In the genomic region with DNA sequence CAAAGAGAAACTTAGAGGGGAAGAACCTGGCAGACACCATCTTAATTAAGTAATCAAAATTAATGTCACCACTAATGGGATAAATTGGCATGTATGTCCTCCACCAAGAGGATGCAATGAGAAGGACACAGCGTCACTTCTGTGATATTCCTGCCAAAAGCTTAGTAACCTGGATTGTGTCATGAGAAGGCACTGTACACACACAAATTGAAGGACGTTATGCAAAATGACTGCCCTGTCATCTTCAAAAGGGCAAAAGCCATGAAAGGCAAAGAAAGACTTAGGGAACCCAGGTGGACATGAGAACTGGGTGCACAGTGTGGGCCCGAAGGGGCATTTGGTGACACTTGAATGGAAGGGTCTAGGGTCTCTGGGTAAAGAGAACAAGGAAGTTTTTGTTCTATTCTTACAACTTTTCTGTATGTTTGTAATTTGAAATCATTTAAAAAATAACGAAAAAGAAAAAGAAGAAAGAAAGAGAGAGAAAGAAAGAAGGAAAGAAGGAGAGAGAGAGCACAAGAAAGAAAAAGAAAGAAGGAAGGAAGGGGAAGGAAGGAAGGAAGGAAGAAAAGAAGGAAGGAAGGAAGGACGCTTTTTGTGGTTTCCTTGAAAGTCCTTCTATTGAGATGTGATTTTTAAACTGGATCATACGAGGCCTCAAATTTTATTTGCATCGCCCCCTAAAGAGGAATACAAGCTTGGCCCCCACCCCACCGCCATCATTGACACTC, we compare ENCODE assay signal across 1 cellular context.
TF ChIP-seq lines count a peak whose summit lies in the region.

No MANE protein-coding gene starts in this region.

TF ChIP-seq in HepG2, 621 proteins besides CTCF, POLR2A, EP300 and RAD21 (continued from another document and continues in another):
- TF ChIP-seq, protein P1, sequence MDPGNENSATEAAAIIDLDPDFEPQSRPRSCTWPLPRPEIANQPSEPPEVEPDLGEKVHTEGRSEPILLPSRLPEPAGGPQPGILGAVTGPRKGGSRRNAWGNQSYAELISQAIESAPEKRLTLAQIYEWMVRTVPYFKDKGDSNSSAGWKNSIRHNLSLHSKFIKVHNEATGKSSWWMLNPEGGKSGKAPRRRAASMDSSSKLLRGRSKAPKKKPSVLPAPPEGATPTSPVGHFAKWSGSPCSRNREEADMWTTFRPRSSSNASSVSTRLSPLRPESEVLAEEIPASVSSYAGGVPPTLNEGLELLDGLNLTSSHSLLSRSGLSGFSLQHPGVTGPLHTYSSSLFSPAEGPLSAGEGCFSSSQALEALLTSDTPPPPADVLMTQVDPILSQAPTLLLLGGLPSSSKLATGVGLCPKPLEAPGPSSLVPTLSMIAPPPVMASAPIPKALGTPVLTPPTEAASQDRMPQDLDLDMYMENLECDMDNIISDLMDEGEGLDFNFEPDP (CRISPR knock-in tag; conservative IDR thresholded peaks at IDR 0.05), result no peak
- TF ChIP-seq PRMT3 (CRISPR knock-in tag; IDR thresholded peaks at IDR 0.05; ENCODE audit: borderline replicate concordance, low read depth), result no peak
- TF ChIP-seq HNF4A (CRISPR knock-in tag; IDR thresholded peaks at IDR 0.05), result peak; percentile 79
- TF ChIP-seq XRCC5 (optimal IDR thresholded peaks at IDR 0.05; ENCODE audit: low read length), result peak; percentile 36
- no peak for TF ChIP-seq ZNF121 (CRISPR knock-in tag; IDR thresholded peaks at IDR 0.05)
- TF ChIP-seq ZFP41 (CRISPR knock-in tag; IDR thresholded peaks at IDR 0.05; ENCODE audit: borderline replicate concordance), result no peak
- no peak for TF ChIP-seq ZNF773 (CRISPR knock-in tag; IDR thresholded peaks at IDR 0.05; ENCODE audit: borderline replicate concordance)
- TF ChIP-seq ZBTB21 (CRISPR knock-in tag; IDR thresholded peaks at IDR 0.05), result peak; percentile 55; the same call in 1 of the 2 replicates
- peak; percentile 90 for TF ChIP-seq FOXA3 (CRISPR knock-in tag; IDR thresholded peaks at IDR 0.05)
- TF ChIP-seq ZNF790 (CRISPR knock-in tag; IDR thresholded peaks at IDR 0.05; ENCODE audit: borderline replicate concordance), result no peak
- TF ChIP-seq, protein P2, sequence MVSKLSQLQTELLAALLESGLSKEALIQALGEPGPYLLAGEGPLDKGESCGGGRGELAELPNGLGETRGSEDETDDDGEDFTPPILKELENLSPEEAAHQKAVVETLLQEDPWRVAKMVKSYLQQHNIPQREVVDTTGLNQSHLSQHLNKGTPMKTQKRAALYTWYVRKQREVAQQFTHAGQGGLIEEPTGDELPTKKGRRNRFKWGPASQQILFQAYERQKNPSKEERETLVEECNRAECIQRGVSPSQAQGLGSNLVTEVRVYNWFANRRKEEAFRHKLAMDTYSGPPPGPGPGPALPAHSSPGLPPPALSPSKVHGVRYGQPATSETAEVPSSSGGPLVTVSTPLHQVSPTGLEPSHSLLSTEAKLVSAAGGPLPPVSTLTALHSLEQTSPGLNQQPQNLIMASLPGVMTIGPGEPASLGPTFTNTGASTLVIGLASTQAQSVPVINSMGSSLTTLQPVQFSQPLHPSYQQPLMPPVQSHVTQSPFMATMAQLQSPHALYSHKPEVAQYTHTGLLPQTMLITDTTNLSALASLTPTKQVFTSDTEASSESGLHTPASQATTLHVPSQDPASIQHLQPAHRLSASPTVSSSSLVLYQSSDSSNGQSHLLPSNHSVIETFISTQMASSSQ (IDR thresholded peaks at IDR 0.05; ENCODE audit: low read depth), result 0 out of 2 replicates have a peak, but pooled peaks have one; percentile 33
- TF ChIP-seq, protein P2 (CRISPR knock-in tag; IDR thresholded peaks at IDR 0.05; ENCODE audit: borderline replicate concordance), result peak; percentile 64; the same call in 1 of the 2 replicates
- TF ChIP-seq HOXA9 (CRISPR knock-in tag; IDR thresholded peaks at IDR 0.05; ENCODE audit: borderline replicate concordance), result no peak
- TF ChIP-seq RARA (CRISPR knock-in tag; IDR thresholded peaks at IDR 0.05), result peak; percentile 76
- TF ChIP-seq ZFY (CRISPR knock-in tag; IDR thresholded peaks at IDR 0.05), result no peak
- TF ChIP-seq MLLT10 (CRISPR knock-in tag; IDR thresholded peaks at IDR 0.05), result no peak
- peak; percentile 49; the same call in 1 of the 2 replicates for TF ChIP-seq THAP11 (CRISPR knock-in tag; IDR thresholded peaks at IDR 0.05)
- TF ChIP-seq PHF5A (CRISPR knock-in tag; IDR thresholded peaks at IDR 0.05; ENCODE audit: low read depth, unreplicated experiment), result no peak
- TF ChIP-seq, protein P3, sequence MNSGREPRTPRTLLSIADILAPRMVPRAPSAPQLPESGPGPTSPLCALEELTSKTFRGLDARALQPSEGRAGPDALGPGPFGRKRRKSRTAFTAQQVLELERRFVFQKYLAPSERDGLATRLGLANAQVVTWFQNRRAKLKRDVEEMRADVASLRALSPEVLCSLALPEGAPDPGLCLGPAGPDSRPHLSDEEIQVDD (CRISPR knock-in tag; IDR thresholded peaks at IDR 0.05; ENCODE audit: borderline replicate concordance), result no peak
- no peak for TF ChIP-seq ZNF138 (CRISPR knock-in tag; IDR thresholded peaks at IDR 0.05; ENCODE audit: low read depth)
- 0 out of 2 replicates have a peak, but pooled peaks have one; percentile 3 for TF ChIP-seq ZBTB7B (CRISPR knock-in tag; IDR thresholded peaks at IDR 0.05)
- no peak for TF ChIP-seq ZNF780A (CRISPR knock-in tag; IDR thresholded peaks at IDR 0.05)
- TF ChIP-seq, protein P4, sequence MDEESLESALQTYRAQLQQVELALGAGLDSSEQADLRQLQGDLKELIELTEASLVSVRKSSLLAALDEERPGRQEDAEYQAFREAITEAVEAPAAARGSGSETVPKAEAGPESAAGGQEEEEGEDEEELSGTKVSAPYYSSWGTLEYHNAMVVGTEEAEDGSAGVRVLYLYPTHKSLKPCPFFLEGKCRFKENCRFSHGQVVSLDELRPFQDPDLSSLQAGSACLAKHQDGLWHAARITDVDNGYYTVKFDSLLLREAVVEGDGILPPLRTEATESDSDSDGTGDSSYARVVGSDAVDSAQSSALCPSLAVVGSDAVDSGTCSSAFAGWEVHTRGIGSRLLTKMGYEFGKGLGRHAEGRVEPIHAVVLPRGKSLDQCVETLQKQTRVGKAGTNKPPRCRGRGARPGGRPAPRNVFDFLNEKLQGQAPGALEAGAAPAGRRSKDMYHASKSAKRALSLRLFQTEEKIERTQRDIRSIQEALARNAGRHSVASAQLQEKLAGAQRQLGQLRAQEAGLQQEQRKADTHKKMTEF (CRISPR knock-in tag; IDR thresholded peaks at IDR 0.05), result peak; percentile 60
- TF ChIP-seq ZNF629 (CRISPR knock-in tag; conservative IDR thresholded peaks at IDR 0.05), result no peak
- no peak for TF ChIP-seq ZNF431 (CRISPR knock-in tag; IDR thresholded peaks at IDR 0.05; ENCODE audit: borderline replicate concordance, low read depth)
- TF ChIP-seq TBX3 (IDR thresholded peaks at IDR 0.05; ENCODE audit: borderline replicate concordance), result peak; percentile 39; the same call in 1 of the 2 replicates
- no peak for TF ChIP-seq U2AF1 (optimal IDR thresholded peaks at IDR 0.05; ENCODE audit: low read depth, low read length)
- peak; percentile 53; the same call in 1 of the 2 replicates for TF ChIP-seq ZBTB38 (CRISPR knock-in tag; IDR thresholded peaks at IDR 0.05)
- TF ChIP-seq ZSCAN22 (CRISPR knock-in tag; IDR thresholded peaks at IDR 0.05), result no peak
- TF ChIP-seq ZBTB20 (CRISPR knock-in tag; IDR thresholded peaks at IDR 0.05; ENCODE audit: borderline replicate concordance, low read depth), result no peak
- TF ChIP-seq, protein P5, sequence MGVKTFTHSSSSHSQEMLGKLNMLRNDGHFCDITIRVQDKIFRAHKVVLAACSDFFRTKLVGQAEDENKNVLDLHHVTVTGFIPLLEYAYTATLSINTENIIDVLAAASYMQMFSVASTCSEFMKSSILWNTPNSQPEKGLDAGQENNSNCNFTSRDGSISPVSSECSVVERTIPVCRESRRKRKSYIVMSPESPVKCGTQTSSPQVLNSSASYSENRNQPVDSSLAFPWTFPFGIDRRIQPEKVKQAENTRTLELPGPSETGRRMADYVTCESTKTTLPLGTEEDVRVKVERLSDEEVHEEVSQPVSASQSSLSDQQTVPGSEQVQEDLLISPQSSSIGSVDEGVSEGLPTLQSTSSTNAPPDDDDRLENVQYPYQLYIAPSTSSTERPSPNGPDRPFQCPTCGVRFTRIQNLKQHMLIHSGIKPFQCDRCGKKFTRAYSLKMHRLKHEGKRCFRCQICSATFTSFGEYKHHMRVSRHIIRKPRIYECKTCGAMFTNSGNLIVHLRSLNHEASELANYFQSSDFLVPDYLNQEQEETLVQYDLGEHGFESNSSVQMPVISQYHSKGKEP (CRISPR knock-in tag; IDR thresholded peaks at IDR 0.05), result no peak
- TF ChIP-seq ZNF841 (CRISPR knock-in tag; IDR thresholded peaks at IDR 0.05; ENCODE audit: borderline replicate concordance), result no peak
- TF ChIP-seq PPARG (CRISPR knock-in tag; conservative IDR thresholded peaks at IDR 0.05), result no peak
- no peak for TF ChIP-seq RBFOX2 (IDR thresholded peaks at IDR 0.05; ENCODE audit: low read depth, low read length)
- TF ChIP-seq NFKB2 (CRISPR knock-in tag; IDR thresholded peaks at IDR 0.05; ENCODE audit: borderline replicate concordance), result no peak
- TF ChIP-seq ZNF598 (CRISPR knock-in tag; IDR thresholded peaks at IDR 0.05; ENCODE audit: borderline replicate concordance), result no peak
- TF ChIP-seq SALL2 (CRISPR knock-in tag; IDR thresholded peaks at IDR 0.05), result no peak
- peak; percentile 56; the same call in 1 of the 2 replicates for TF ChIP-seq IRF2 (CRISPR knock-in tag; IDR thresholded peaks at IDR 0.05)
- no peak for TF ChIP-seq ZNF337 (CRISPR knock-in tag; IDR thresholded peaks at IDR 0.05; ENCODE audit: borderline replicate concordance, low read depth)
- TF ChIP-seq CHD4 (IDR thresholded peaks at IDR 0.05; ENCODE audit: borderline replicate concordance, low read length), result peak; percentile 83; the same call in 1 of the 2 replicates
- no peak for TF ChIP-seq ZKSCAN1 (IDR thresholded peaks at IDR 0.05; ENCODE audit: low read length)
- 0 out of 2 replicates have a peak, but pooled peaks have one; percentile 42 for TF ChIP-seq ATF1 (CRISPR knock-in tag; IDR thresholded peaks at IDR 0.05)
- TF ChIP-seq, protein P6, sequence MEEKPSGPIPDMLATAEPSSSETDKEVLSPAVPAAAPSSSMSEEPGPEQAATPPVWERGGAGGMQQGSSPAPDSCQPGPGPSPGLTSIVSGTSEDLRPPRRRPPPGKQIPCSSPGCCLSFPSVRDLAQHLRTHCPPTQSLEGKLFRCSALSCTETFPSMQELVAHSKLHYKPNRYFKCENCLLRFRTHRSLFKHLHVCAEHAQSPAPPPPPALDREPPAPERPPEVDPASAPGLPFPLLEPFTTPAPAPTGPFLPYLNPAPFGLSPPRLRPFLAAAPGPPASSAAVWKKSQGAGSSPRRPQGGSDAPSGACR (CRISPR knock-in tag; IDR thresholded peaks at IDR 0.05), result 0 out of 2 replicates have a peak, but pooled peaks have one; percentile 62
- TF ChIP-seq HOXA3 (CRISPR knock-in tag; IDR thresholded peaks at IDR 0.05), result peak; percentile 68; the same call in 1 of the 2 replicates
- TF ChIP-seq, protein P7, sequence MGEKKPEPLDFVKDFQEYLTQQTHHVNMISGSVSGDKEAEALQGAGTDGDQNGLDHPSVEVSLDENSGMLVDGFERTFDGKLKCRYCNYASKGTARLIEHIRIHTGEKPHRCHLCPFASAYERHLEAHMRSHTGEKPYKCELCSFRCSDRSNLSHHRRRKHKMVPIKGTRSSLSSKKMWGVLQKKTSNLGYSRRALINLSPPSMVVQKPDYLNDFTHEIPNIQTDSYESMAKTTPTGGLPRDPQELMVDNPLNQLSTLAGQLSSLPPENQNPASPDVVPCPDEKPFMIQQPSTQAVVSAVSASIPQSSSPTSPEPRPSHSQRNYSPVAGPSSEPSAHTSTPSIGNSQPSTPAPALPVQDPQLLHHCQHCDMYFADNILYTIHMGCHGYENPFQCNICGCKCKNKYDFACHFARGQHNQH (CRISPR knock-in tag; IDR thresholded peaks at IDR 0.05), result 0 out of 2 replicates have a peak, but pooled peaks have one; percentile 46
- TF ChIP-seq ELF3 (CRISPR knock-in tag; IDR thresholded peaks at IDR 0.05), result peak; percentile 69
- TF ChIP-seq CEBPB (IDR thresholded peaks at IDR 0.05; ENCODE audit: borderline replicate concordance, low read depth, low read length), result peak; percentile 85; the same call in 1 of the 2 replicates
- no peak for TF ChIP-seq ZSCAN29 (CRISPR knock-in tag; conservative IDR thresholded peaks at IDR 0.05)
- no peak for TF ChIP-seq ZNF350 (CRISPR knock-in tag; IDR thresholded peaks at IDR 0.05; ENCODE audit: borderline replicate concordance, low read depth)
- TF ChIP-seq ZBTB8A (CRISPR knock-in tag; IDR thresholded peaks at IDR 0.05; ENCODE audit: borderline replicate concordance, low read depth), result no peak
- no peak for TF ChIP-seq EZH2 (conservative IDR thresholded peaks at IDR 0.05; ENCODE audit: low read depth, low read length)
- no peak for TF ChIP-seq KLF9 (CRISPR knock-in tag; IDR thresholded peaks at IDR 0.05; ENCODE audit: low read depth)
- no peak for TF ChIP-seq SMYD3 (CRISPR knock-in tag; IDR thresholded peaks at IDR 0.05)
- no peak for TF ChIP-seq ZMAT3 (CRISPR knock-in tag; conservative IDR thresholded peaks at IDR 0.05)
- TF ChIP-seq SAP130 (CRISPR knock-in tag; IDR thresholded peaks at IDR 0.05; ENCODE audit: low read depth), result peak; percentile 82
- no peak for TF ChIP-seq ZNF7 (CRISPR knock-in tag; IDR thresholded peaks at IDR 0.05)
- TF ChIP-seq, protein P8, sequence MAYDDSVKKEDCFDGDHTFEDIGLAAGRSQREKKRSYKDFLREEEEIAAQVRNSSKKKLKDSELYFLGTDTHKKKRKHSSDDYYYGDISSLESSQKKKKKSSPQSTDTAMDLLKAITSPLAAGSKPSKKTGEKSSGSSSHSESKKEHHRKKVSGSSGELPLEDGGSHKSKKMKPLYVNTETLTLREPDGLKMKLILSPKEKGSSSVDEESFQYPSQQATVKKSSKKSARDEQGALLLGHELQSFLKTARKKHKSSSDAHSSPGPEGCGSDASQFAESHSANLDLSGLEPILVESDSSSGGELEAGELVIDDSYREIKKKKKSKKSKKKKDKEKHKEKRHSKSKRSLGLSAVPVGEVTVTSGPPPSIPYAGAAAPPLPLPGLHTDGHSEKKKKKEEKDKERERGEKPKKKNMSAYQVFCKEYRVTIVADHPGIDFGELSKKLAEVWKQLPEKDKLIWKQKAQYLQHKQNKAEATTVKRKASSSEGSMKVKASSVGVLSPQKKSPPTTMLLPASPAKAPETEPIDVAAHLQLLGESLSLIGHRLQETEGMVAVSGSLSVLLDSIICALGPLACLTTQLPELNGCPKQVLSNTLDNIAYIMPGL (CRISPR knock-in tag; IDR thresholded peaks at IDR 0.05; ENCODE audit: borderline replicate concordance in 1 of 2, low read depth in 1 of 2), result peak in 1 of 2 experiments; percentile 33; a peak in 1 of 4 replicates
- no peak for TF ChIP-seq ZNF543 (CRISPR knock-in tag; IDR thresholded peaks at IDR 0.05)
